In the genomic region with DNA sequence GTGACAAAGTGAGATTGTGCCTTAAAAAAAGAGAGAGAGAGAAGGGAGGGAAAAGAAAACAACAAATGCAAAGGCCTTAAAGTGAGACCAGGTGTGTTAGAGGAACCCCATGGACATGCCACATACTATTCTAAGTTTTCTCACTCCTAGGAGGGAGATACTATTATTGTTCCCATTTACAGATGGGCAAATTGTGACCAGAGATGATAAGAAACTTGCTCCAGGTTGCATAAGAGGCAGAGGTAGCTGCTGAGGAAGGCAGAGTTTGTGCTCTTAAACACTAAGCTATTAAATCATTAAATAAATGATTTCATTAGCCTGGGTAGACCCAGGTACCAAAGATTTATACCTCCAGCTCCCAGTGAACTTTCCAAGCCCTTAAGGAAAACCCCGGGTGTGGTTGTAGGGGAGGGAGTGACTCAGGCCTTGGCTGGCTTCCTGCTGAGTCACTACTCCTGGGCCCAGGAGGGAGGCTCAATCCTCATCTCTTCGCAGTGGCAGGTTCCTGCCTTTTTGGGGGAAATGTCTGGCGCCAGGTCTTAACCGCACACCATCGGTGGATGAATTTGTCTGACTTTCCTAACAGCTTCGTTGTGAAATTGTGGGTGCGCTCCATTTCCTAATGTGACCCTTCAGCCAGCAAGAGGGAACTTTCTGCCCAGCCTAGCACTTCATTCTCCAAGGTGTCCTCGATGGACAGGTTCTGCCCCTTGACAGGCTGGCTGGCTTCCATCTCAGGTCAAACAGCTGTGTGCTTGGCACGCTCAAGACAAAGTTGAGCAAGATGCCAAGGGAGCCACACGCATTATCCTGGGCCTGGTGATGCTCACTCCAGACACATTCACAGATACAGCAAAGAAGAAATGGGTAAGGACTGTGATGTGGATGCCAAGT, we compare ENCODE assay signal across 1 cellular context.
TF ChIP-seq lines count a peak whose summit lies in the region.

No MANE protein-coding gene starts in this region.

TF ChIP-seq in K562, 482 proteins besides CTCF, POLR2A, EP300 and RAD21 (continued from another document and continues in another):
- TF ChIP-seq, protein P1, sequence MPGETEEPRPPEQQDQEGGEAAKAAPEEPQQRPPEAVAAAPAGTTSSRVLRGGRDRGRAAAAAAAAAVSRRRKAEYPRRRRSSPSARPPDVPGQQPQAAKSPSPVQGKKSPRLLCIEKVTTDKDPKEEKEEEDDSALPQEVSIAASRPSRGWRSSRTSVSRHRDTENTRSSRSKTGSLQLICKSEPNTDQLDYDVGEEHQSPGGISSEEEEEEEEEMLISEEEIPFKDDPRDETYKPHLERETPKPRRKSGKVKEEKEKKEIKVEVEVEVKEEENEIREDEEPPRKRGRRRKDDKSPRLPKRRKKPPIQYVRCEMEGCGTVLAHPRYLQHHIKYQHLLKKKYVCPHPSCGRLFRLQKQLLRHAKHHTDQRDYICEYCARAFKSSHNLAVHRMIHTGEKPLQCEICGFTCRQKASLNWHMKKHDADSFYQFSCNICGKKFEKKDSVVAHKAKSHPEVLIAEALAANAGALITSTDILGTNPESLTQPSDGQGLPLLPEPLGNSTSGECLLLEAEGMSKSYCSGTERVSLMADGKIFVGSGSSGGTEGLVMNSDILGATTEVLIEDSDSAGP (CRISPR knock-in tag; IDR thresholded peaks at IDR 0.05), result no peak
- TF ChIP-seq ZNF668 (CRISPR knock-in tag; IDR thresholded peaks at IDR 0.05) (no peak), CEBPG (CRISPR knock-in tag; IDR thresholded peaks at IDR 0.05) (peak; percentile 88), CEBPG (tag; conservative IDR thresholded peaks at IDR 0.05 in 1 of 2, IDR thresholded peaks at IDR 0.05 in 1 of 2) (peak; percentile 37 to 76; a peak in 2 of 4 replicates), ZFX (CRISPR knock-in tag; IDR thresholded peaks at IDR 0.05) (peak; percentile 33; the same call in 1 of the 2 replicates), ZNF695 (CRISPR knock-in tag; IDR thresholded peaks at IDR 0.05) (no peak), KLF10 (CRISPR knock-in tag; IDR thresholded peaks at IDR 0.05) (no peak), ZNF143 (CRISPR knock-in tag; IDR thresholded peaks at IDR 0.05) (no peak), ESRRA (IDR thresholded peaks at IDR 0.05; ENCODE audit: borderline replicate concordance, low read depth) (peak; percentile 56; the same call in 1 of the 2 replicates), STAT5B (CRISPR knock-in tag; IDR thresholded peaks at IDR 0.05) (no peak), IFI16 (CRISPR knock-in tag; IDR thresholded peaks at IDR 0.05) (no peak), MTA2 (IDR thresholded peaks at IDR 0.05; ENCODE audit: low read depth) (0 out of 2 replicates have a peak, but pooled peaks have one; percentile 10), HMG20A (CRISPR knock-in tag; conservative IDR thresholded peaks at IDR 0.05) (no peak), IRF2 (CRISPR knock-in tag; IDR thresholded peaks at IDR 0.05) (no peak), MYC (IDR thresholded peaks at IDR 0.05; ENCODE audit: low read depth, low read length) (peak; percentile 6; the same call in 1 of the 2 replicates), MYC (CRISPR knock-in tag; IDR thresholded peaks at IDR 0.05; ENCODE audit: borderline replicate concordance, low read depth) (0 out of 2 replicates have a peak, but pooled peaks have one; percentile 0), CHCHD3 (CRISPR knock-in tag; IDR thresholded peaks at IDR 0.05) (no peak), SNIP1 (IDR thresholded peaks at IDR 0.05; ENCODE audit: low read depth) (no peak), CREM (IDR thresholded peaks at IDR 0.05; ENCODE audit: low read depth) (peak; percentile 39; the same call in 1 of the 2 replicates), BCL6 (CRISPR knock-in tag; IDR thresholded peaks at IDR 0.05) (no peak), ZKSCAN1 (IDR thresholded peaks at IDR 0.05; ENCODE audit: low read depth, low read length) (0 out of 2 replicates have a peak, but pooled peaks have one; percentile 9), ZNF121 (CRISPR knock-in tag; conservative IDR thresholded peaks at IDR 0.05) (no peak), ZNF324 (CRISPR knock-in tag; IDR thresholded peaks at IDR 0.05) (no peak), MEIS2 (IDR thresholded peaks at IDR 0.05; ENCODE audit: partially characterized antibody) (no peak), POLR2H (tag; IDR thresholded peaks at IDR 0.05; ENCODE audit: low read depth) (peak; percentile 54; the same call in 1 of the 2 replicates), POLR3A (IDR thresholded peaks at IDR 0.05; ENCODE audit: borderline replicate concordance, extremely low read depth, insufficient read depth, insufficient read length) (no peak)
- TF ChIP-seq, protein P2, sequence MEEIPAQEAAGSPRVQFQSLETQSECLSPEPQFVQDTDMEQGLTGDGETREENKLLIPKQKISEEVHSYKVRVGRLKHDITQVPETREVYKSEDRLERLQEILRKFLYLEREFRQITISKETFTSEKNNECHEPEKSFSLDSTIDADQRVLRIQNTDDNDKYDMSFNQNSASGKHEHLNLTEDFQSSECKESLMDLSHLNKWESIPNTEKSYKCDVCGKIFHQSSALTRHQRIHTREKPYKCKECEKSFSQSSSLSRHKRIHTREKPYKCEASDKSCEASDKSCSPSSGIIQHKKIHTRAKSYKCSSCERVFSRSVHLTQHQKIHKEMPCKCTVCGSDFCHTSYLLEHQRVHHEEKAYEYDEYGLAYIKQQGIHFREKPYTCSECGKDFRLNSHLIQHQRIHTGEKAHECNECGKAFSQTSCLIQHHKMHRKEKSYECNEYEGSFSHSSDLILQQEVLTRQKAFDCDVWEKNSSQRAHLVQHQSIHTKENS (CRISPR knock-in tag; IDR thresholded peaks at IDR 0.05), result no peak
- TF ChIP-seq, protein P3, sequence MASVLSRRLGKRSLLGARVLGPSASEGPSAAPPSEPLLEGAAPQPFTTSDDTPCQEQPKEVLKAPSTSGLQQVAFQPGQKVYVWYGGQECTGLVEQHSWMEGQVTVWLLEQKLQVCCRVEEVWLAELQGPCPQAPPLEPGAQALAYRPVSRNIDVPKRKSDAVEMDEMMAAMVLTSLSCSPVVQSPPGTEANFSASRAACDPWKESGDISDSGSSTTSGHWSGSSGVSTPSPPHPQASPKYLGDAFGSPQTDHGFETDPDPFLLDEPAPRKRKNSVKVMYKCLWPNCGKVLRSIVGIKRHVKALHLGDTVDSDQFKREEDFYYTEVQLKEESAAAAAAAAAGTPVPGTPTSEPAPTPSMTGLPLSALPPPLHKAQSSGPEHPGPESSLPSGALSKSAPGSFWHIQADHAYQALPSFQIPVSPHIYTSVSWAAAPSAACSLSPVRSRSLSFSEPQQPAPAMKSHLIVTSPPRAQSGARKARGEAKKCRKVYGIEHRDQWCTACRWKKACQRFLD (CRISPR knock-in tag; IDR thresholded peaks at IDR 0.05), result peak; percentile 79
- TF ChIP-seq, protein P4, sequence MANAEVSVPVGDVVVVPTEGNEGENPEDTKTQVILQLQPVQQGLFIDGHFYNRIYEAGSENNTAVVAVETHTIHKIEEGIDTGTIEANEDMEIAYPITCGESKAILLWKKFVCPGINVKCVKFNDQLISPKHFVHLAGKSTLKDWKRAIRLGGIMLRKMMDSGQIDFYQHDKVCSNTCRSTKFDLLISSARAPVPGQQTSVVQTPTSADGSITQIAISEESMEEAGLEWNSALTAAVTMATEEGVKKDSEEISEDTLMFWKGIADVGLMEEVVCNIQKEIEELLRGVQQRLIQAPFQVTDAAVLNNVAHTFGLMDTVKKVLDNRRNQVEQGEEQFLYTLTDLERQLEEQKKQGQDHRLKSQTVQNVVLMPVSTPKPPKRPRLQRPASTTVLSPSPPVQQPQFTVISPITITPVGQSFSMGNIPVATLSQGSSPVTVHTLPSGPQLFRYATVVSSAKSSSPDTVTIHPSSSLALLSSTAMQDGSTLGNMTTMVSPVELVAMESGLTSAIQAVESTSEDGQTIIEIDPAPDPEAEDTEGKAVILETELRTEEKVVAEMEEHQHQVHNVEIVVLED (CRISPR knock-in tag; IDR thresholded peaks at IDR 0.05), result no peak
- TF ChIP-seq, protein P5, sequence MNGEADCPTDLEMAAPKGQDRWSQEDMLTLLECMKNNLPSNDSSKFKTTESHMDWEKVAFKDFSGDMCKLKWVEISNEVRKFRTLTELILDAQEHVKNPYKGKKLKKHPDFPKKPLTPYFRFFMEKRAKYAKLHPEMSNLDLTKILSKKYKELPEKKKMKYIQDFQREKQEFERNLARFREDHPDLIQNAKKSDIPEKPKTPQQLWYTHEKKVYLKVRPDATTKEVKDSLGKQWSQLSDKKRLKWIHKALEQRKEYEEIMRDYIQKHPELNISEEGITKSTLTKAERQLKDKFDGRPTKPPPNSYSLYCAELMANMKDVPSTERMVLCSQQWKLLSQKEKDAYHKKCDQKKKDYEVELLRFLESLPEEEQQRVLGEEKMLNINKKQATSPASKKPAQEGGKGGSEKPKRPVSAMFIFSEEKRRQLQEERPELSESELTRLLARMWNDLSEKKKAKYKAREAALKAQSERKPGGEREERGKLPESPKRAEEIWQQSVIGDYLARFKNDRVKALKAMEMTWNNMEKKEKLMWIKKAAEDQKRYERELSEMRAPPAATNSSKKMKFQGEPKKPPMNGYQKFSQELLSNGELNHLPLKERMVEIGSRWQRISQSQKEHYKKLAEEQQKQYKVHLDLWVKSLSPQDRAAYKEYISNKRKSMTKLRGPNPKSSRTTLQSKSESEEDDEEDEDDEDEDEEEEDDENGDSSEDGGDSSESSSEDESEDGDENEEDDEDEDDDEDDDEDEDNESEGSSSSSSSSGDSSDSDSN (IDR thresholded peaks at IDR 0.05; ENCODE audit: borderline replicate concordance in 1 of 2, low read depth in 2 of 2, low read length in 2 of 2), result peak in 1 of 2 experiments; percentile 37; a peak in 1 of 4 replicates
- TF ChIP-seq, protein P6, sequence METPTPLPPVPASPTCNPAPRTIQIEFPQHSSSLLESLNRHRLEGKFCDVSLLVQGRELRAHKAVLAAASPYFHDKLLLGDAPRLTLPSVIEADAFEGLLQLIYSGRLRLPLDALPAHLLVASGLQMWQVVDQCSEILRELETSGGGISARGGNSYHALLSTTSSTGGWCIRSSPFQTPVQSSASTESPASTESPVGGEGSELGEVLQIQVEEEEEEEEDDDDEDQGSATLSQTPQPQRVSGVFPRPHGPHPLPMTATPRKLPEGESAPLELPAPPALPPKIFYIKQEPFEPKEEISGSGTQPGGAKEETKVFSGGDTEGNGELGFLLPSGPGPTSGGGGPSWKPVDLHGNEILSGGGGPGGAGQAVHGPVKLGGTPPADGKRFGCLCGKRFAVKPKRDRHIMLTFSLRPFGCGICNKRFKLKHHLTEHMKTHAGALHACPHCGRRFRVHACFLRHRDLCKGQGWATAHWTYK (CRISPR knock-in tag; IDR thresholded peaks at IDR 0.05), result no peak
- TF ChIP-seq, protein P7, sequence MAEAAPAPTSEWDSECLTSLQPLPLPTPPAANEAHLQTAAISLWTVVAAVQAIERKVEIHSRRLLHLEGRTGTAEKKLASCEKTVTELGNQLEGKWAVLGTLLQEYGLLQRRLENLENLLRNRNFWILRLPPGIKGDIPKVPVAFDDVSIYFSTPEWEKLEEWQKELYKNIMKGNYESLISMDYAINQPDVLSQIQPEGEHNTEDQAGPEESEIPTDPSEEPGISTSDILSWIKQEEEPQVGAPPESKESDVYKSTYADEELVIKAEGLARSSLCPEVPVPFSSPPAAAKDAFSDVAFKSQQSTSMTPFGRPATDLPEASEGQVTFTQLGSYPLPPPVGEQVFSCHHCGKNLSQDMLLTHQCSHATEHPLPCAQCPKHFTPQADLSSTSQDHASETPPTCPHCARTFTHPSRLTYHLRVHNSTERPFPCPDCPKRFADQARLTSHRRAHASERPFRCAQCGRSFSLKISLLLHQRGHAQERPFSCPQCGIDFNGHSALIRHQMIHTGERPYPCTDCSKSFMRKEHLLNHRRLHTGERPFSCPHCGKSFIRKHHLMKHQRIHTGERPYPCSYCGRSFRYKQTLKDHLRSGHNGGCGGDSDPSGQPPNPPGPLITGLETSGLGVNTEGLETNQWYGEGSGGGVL (CRISPR knock-in tag; IDR thresholded peaks at IDR 0.05), result no peak
- TF ChIP-seq, protein P8, sequence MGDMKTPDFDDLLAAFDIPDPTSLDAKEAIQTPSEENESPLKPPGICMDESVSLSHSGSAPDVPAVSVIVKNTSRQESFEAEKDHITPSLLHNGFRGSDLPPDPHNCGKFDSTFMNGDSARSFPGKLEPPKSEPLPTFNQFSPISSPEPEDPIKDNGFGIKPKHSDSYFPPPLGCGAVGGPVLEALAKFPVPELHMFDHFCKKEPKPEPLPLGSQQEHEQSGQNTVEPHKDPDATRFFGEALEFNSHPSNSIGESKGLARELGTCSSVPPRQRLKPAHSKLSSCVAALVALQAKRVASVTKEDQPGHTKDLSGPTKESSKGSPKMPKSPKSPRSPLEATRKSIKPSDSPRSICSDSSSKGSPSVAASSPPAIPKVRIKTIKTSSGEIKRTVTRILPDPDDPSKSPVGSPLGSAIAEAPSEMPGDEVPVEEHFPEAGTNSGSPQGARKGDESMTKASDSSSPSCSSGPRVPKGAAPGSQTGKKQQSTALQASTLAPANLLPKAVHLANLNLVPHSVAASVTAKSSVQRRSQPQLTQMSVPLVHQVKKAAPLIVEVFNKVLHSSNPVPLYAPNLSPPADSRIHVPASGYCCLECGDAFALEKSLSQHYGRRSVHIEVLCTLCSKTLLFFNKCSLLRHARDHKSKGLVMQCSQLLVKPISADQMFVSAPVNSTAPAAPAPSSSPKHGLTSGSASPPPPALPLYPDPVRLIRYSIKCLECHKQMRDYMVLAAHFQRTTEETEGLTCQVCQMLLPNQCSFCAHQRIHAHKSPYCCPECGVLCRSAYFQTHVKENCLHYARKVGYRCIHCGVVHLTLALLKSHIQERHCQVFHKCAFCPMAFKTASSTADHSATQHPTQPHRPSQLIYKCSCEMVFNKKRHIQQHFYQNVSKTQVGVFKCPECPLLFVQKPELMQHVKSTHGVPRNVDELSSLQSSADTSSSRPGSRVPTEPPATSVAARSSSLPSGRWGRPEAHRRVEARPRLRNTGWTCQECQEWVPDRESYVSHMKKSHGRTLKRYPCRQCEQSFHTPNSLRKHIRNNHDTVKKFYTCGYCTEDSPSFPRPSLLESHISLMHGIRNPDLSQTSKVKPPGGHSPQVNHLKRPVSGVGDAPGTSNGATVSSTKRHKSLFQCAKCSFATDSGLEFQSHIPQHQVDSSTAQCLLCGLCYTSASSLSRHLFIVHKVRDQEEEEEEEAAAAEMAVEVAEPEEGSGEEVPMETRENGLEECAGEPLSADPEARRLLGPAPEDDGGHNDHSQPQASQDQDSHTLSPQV (IDR thresholded peaks at IDR 0.05), result peak; percentile 96
- TF ChIP-seq, protein P9, sequence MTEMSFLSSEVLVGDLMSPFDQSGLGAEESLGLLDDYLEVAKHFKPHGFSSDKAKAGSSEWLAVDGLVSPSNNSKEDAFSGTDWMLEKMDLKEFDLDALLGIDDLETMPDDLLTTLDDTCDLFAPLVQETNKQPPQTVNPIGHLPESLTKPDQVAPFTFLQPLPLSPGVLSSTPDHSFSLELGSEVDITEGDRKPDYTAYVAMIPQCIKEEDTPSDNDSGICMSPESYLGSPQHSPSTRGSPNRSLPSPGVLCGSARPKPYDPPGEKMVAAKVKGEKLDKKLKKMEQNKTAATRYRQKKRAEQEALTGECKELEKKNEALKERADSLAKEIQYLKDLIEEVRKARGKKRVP (CRISPR knock-in tag; IDR thresholded peaks at IDR 0.05), result peak; percentile 65; the same call in 1 of the 2 replicates
